In the genomic region with DNA sequence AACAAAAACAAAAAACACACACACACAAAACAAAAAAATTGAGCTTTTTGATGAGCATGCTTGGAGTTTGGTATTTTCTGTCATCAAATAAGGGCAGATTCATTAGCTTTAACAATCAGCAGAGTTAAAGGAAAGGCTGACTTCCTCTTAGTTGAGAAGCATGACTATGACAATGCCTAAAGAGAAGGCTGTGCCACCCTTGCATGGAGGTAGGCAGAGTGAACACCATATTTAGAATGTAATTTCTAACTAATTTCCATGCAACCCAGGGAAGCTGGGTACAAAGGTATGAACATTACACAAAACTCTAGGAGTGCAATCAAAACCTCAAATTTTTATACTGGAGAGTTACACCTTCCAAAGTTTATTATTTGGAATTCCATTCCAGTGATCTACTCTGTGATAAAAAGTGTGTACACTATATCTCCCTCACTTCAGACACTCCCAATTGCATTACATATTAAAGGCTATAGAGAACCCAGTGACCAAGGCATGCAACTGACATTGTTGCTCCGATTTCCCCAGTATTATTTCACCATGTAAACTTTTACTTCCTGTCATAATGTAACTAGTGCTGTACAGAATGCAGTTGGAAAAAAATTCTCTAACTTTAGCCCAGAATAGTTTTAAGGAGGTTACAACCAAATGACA, we compare ENCODE assay signal across 24 cellular contexts.
"Had no signal": no experiment of that assay in that cellular context is flagged by ENCODE, and none has a peak within 500 bp of the region (broad histone marks: within the 10 kb centered on the region; RNA-seq: fewer than 3 reads in every experiment).

No MANE protein-coding gene starts in this region.

- FAIRE-seq: endometrium, kidney, urothelium cell line had no signal

- DNase-seq: activated CD4-positive, alpha-beta T cell treated with anti-CD3 and anti-CD28 coated beads, Interleukin-2, amount 10 ng/mL, durations not matched to agents 7 days and 5 days; activated CD8-positive, alpha-beta T cell treated with anti-CD3 and anti-CD28 coated beads for 36 hours; activated gamma-delta T cell; activated naive CD4-positive, alpha-beta T cell treated with anti-CD3 and anti-CD28 coated beads, Interleukin-2, amount 50 U/mL, for 16 hours; activated naive CD8-positive, alpha-beta T cell treated with anti-CD3 and anti-CD28 coated beads, Interleukin-2, amount 50 U/mL, for 24 hours; body of pancreas; erythroblast; foreskin keratinocyte; kidney; lower lobe of right lung; mesendoderm; naive thymus-derived CD4-positive, alpha-beta T cell; occipital lobe; posterior cingulate gyrus; right lobe of liver; stimulated activated CD4-positive, alpha-beta T cell treated with anti-CD3 and anti-CD28 coated beads, Interleukin-1b, Interleukin-23, amount 100 ng/mL, for 48 hours; stimulated activated naive CD8-positive, alpha-beta T cell treated with anti-CD3 and anti-CD28 coated beads, Interleukin-15, amount 100 ng/mL, for 72 hours; T1000; tibial artery had no signal

- H3K4me3 ChIP-seq: body of pancreas, cardiac muscle cell, lower lobe of right lung, right lobe of liver, skin epidermis, tibial artery had no signal

- H3K9me3 ChIP-seq: body of pancreas, lower lobe of right lung, right lobe of liver, tibial artery had no signal

- H3K27me3 ChIP-seq: body of pancreas, cardiac muscle cell, foreskin keratinocyte, right lobe of liver, tibial artery had no signal

- H3K36me3 ChIP-seq: cardiac muscle cell, right lobe of liver had no signal

- H3K27ac ChIP-seq: body of pancreas, cardiac muscle cell, foreskin keratinocyte, lower lobe of right lung, right lobe of liver, skin epidermis, tibial artery, VCaP had no signal

- H3K4me1 ChIP-seq: body of pancreas, foreskin keratinocyte, lower lobe of right lung, right lobe of liver, tibial artery had no signal
